In genomic region chr2:162085090-162085891, GRCh38 we compare ENCODE assay signal across 13 cellular contexts. TPM values are rescaled to one million over a fixed set of nuclear protein-coding genes. Genes with fewer than 3 reads are reported as not detected.
DNase-seq lines count a peak whose midpoint lies in the region; ATAC-seq and TF ChIP-seq lines count a peak whose summit lies in the region.
"Had no signal": no experiment of that assay in that cellular context is flagged by ENCODE, and none has a peak within 500 bp of the region (broad histone marks: within the 10 kb centered on the region; RNA-seq: fewer than 3 reads in every experiment).

No MANE protein-coding gene starts in this region.

- peak; percentile 91 for DNase-seq in M059J (ENCODE audit: low read depth)
- DNase-seq in dedifferentiated amniotic fluid mesenchymal stem cell (ENCODE audit: extremely low spot score) = peak; percentile 53
- peak; percentile 54 for DNase-seq in myocyte (ENCODE audit: low read depth)
- DNase-seq in GM13976 (ENCODE audit: low spot score) = no peak
- DNase-seq: activated naive CD8-positive, alpha-beta T cell treated with anti-CD3 and anti-CD28 coated beads for 36 hours; effector CD4-positive, alpha-beta T cell; Kasumi-1; NCI-H2227 treated with DMSO at 0.1 percent for 48 hours; PC-9 had no signal

- peak overlapping the region; percentile 71; the same call in 1 of the 2 replicates for H3K27ac ChIP-seq in C4-2B
- H3K27ac ChIP-seq: PC-9 had no signal

- in situ Hi-C loops in GM13976 (cut with MboI; ENCODE audit: low sequenced_read_pairs, unreplicated experiment) = no loop called here

- no peak for ATAC-seq in GM19035 (IDR thresholded peaks at IDR 0.05; ENCODE audit: unreplicated experiment)
- ATAC-seq in GM18861 (IDR thresholded peaks at IDR 0.05; ENCODE audit: unreplicated experiment) = no peak
- ATAC-seq in HG02970 (IDR thresholded peaks at IDR 0.05; ENCODE audit: low FRiP score, unreplicated experiment) = no peak

- no peak for TF ChIP-seq CTCF in C4-2B (conservative IDR thresholded peaks at IDR 0.05)
- TF ChIP-seq CTCF in GM13976 (IDR thresholded peaks at IDR 0.05; ENCODE audit: borderline replicate concordance, control extremely low read depth, extremely low read depth, insufficient read depth, missing control alignments) = no peak

RNA-seq across cellular contexts. Expression of gene DPP4, which starts 11.3 kb away (rescaled TPM):
- 13.5 and 17.5 TPM in 2 replicates for total RNA-seq in M059J (2014; rRNA removed; shearing (Covaris generic))
- 13.0 and 19.6 TPM in 2 replicates for total RNA-seq in myocyte
- 2.8 TPM for polyA plus RNA-seq in myocyte (2012)
